1 cellular context compared by ENCODE assay signal in the genomic region with DNA sequence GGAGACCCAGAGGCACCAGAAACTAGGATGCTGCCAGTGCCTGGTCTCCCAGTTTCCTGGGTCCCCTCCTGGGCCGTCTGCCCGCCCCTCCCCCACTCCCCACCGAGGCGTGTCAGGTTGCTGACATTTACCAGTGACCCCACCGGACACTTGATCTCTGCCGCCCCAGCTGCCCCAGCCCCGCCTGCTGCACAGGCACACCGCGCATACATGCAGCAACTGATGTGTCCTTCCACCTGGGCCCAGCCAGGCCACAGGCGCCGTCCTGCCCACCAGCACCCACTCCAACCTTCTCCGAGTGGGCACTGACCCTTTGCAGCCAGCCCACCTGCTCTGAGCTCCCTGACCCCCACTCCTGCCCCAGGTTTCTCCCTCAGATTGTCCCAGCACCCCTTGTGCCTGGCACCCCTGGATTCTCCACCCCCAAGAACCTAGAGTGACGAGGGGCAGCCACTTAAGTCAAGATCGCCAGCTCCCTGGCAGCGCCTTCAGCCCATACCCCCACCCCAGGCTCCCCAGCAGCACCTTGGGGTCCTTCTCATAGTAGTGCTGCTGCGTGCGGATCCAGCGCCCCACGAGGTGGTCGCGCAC.
TF ChIP-seq lines count a peak whose summit lies in the region.

No MANE protein-coding gene starts in this region.

TF ChIP-seq in HepG2, 621 proteins besides CTCF, POLR2A, EP300 and RAD21 (continued from another document and continues in another):
- no peak for TF ChIP-seq MLXIP (CRISPR knock-in tag; IDR thresholded peaks at IDR 0.05; ENCODE audit: borderline replicate concordance)
- TF ChIP-seq ZNF660 (CRISPR knock-in tag; IDR thresholded peaks at IDR 0.05; ENCODE audit: borderline replicate concordance, low read depth) = no peak
- TF ChIP-seq ZNF205 (CRISPR knock-in tag; IDR thresholded peaks at IDR 0.05) = no peak
- TF ChIP-seq, protein P1, sequence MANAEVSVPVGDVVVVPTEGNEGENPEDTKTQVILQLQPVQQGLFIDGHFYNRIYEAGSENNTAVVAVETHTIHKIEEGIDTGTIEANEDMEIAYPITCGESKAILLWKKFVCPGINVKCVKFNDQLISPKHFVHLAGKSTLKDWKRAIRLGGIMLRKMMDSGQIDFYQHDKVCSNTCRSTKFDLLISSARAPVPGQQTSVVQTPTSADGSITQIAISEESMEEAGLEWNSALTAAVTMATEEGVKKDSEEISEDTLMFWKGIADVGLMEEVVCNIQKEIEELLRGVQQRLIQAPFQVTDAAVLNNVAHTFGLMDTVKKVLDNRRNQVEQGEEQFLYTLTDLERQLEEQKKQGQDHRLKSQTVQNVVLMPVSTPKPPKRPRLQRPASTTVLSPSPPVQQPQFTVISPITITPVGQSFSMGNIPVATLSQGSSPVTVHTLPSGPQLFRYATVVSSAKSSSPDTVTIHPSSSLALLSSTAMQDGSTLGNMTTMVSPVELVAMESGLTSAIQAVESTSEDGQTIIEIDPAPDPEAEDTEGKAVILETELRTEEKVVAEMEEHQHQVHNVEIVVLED (CRISPR knock-in tag; IDR thresholded peaks at IDR 0.05; ENCODE audit: borderline replicate concordance) = no peak
- 0 out of 2 replicates have a peak, but pooled peaks have one; percentile 44 for TF ChIP-seq HNRNPL (IDR thresholded peaks at IDR 0.05; ENCODE audit: low read depth, low read length)
- TF ChIP-seq ZNF501 (CRISPR knock-in tag; IDR thresholded peaks at IDR 0.05) = 0 out of 2 replicates have a peak, but pooled peaks have one; percentile 16
- TF ChIP-seq ZNF678 (CRISPR knock-in tag; IDR thresholded peaks at IDR 0.05) = no peak
- TF ChIP-seq ZNF317 (CRISPR knock-in tag; IDR thresholded peaks at IDR 0.05) = no peak
- TF ChIP-seq MATR3 (CRISPR knock-in tag; IDR thresholded peaks at IDR 0.05) = no peak
- TF ChIP-seq KLF13 (CRISPR knock-in tag; IDR thresholded peaks at IDR 0.05) = no peak
- no peak for TF ChIP-seq SNAPC2 (CRISPR knock-in tag; IDR thresholded peaks at IDR 0.05)
- no peak for TF ChIP-seq TSC22D2 (CRISPR knock-in tag; IDR thresholded peaks at IDR 0.05; ENCODE audit: borderline replicate concordance)
- no peak for TF ChIP-seq ZNF724P (CRISPR knock-in tag; IDR thresholded peaks at IDR 0.05; ENCODE audit: borderline replicate concordance)
- no peak for TF ChIP-seq ZEB1 (IDR thresholded peaks at IDR 0.05; ENCODE audit: insufficient replicate concordance, low read depth)
- TF ChIP-seq ZNF446 (CRISPR knock-in tag; IDR thresholded peaks at IDR 0.05) = no peak
- TF ChIP-seq ZNF292 (CRISPR knock-in tag; IDR thresholded peaks at IDR 0.05; ENCODE audit: borderline replicate concordance, low read depth) = 0 out of 2 replicates have a peak, but pooled peaks have one; percentile 22
- no peak for TF ChIP-seq KLF6 (CRISPR knock-in tag; IDR thresholded peaks at IDR 0.05)
- TF ChIP-seq RFXANK (CRISPR knock-in tag; IDR thresholded peaks at IDR 0.05) = no peak
- TF ChIP-seq MXD3 (CRISPR knock-in tag; IDR thresholded peaks at IDR 0.05) = no peak
- no peak for TF ChIP-seq ZNF619 (CRISPR knock-in tag; IDR thresholded peaks at IDR 0.05)
- TF ChIP-seq ZNF768 (CRISPR knock-in tag; IDR thresholded peaks at IDR 0.05) = peak; percentile 2; the same call in 1 of the 2 replicates
- TF ChIP-seq GZF1 (CRISPR knock-in tag; IDR thresholded peaks at IDR 0.05) = no peak
- TF ChIP-seq, protein P2, sequence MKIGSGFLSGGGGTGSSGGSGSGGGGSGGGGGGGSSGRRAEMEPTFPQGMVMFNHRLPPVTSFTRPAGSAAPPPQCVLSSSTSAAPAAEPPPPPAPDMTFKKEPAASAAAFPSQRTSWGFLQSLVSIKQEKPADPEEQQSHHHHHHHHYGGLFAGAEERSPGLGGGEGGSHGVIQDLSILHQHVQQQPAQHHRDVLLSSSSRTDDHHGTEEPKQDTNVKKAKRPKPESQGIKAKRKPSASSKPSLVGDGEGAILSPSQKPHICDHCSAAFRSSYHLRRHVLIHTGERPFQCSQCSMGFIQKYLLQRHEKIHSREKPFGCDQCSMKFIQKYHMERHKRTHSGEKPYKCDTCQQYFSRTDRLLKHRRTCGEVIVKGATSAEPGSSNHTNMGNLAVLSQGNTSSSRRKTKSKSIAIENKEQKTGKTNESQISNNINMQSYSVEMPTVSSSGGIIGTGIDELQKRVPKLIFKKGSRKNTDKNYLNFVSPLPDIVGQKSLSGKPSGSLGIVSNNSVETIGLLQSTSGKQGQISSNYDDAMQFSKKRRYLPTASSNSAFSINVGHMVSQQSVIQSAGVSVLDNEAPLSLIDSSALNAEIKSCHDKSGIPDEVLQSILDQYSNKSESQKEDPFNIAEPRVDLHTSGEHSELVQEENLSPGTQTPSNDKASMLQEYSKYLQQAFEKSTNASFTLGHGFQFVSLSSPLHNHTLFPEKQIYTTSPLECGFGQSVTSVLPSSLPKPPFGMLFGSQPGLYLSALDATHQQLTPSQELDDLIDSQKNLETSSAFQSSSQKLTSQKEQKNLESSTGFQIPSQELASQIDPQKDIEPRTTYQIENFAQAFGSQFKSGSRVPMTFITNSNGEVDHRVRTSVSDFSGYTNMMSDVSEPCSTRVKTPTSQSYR (CRISPR knock-in tag; IDR thresholded peaks at IDR 0.05; ENCODE audit: borderline replicate concordance) = peak; percentile 92
- TF ChIP-seq ZNF274 (CRISPR knock-in tag; IDR thresholded peaks at IDR 0.05) = no peak
- TF ChIP-seq CENPX (CRISPR knock-in tag; IDR thresholded peaks at IDR 0.05) = no peak
- no peak for TF ChIP-seq ATF4 (CRISPR knock-in tag; IDR thresholded peaks at IDR 0.05)
- TF ChIP-seq SNRNP70 (IDR thresholded peaks at IDR 0.05; ENCODE audit: low read depth, low read length) = no peak
- no peak for TF ChIP-seq MIER2 (CRISPR knock-in tag; IDR thresholded peaks at IDR 0.05)
- no peak for TF ChIP-seq KDM2A (CRISPR knock-in tag; IDR thresholded peaks at IDR 0.05; ENCODE audit: borderline replicate concordance, low read depth)
- no peak for TF ChIP-seq ZNF572 (CRISPR knock-in tag; IDR thresholded peaks at IDR 0.05)
- TF ChIP-seq MAFG (CRISPR knock-in tag; IDR thresholded peaks at IDR 0.05) = no peak
- TF ChIP-seq SRSF9 (IDR thresholded peaks at IDR 0.05; ENCODE audit: borderline replicate concordance, insufficient read depth, low read depth, low read length, poor library complexity, severe bottlenecking) = no peak
- peak; percentile 66 for TF ChIP-seq SP5 (CRISPR knock-in tag; IDR thresholded peaks at IDR 0.05; ENCODE audit: borderline replicate concordance, low read depth)
- TF ChIP-seq, protein P3, sequence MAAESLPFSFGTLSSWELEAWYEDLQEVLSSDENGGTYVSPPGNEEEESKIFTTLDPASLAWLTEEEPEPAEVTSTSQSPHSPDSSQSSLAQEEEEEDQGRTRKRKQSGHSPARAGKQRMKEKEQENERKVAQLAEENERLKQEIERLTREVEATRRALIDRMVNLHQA (CRISPR knock-in tag; IDR thresholded peaks at IDR 0.05) = no peak
- peak; percentile 51; the same call in 1 of the 2 replicates for TF ChIP-seq TCF7 (IDR thresholded peaks at IDR 0.05; ENCODE audit: low read depth)
- no peak for TF ChIP-seq MBD4 (IDR thresholded peaks at IDR 0.05; ENCODE audit: borderline replicate concordance, low read length)
- peak; percentile 52; the same call in 1 of the 2 replicates for TF ChIP-seq RXRA (CRISPR knock-in tag; IDR thresholded peaks at IDR 0.05)
- TF ChIP-seq NFAT5 (CRISPR knock-in tag; IDR thresholded peaks at IDR 0.05) = no peak
- TF ChIP-seq PREB (CRISPR knock-in tag; IDR thresholded peaks at IDR 0.05) = no peak
- TF ChIP-seq, protein P4, sequence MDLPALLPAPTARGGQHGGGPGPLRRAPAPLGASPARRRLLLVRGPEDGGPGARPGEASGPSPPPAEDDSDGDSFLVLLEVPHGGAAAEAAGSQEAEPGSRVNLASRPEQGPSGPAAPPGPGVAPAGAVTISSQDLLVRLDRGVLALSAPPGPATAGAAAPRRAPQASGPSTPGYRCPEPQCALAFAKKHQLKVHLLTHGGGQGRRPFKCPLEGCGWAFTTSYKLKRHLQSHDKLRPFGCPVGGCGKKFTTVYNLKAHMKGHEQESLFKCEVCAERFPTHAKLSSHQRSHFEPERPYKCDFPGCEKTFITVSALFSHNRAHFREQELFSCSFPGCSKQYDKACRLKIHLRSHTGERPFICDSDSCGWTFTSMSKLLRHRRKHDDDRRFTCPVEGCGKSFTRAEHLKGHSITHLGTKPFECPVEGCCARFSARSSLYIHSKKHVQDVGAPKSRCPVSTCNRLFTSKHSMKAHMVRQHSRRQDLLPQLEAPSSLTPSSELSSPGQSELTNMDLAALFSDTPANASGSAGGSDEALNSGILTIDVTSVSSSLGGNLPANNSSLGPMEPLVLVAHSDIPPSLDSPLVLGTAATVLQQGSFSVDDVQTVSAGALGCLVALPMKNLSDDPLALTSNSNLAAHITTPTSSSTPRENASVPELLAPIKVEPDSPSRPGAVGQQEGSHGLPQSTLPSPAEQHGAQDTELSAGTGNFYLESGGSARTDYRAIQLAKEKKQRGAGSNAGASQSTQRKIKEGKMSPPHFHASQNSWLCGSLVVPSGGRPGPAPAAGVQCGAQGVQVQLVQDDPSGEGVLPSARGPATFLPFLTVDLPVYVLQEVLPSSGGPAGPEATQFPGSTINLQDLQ (CRISPR knock-in tag; IDR thresholded peaks at IDR 0.05) = no peak
- no peak for TF ChIP-seq MLX (CRISPR knock-in tag; IDR thresholded peaks at IDR 0.05)
- TF ChIP-seq LCORL (IDR thresholded peaks at IDR 0.05) = no peak
- TF ChIP-seq LCORL (CRISPR knock-in tag; IDR thresholded peaks at IDR 0.05) = 0 out of 2 replicates have a peak, but pooled peaks have one; percentile 53
